19 cellular contexts compared by ENCODE assay signal in the genomic region with DNA sequence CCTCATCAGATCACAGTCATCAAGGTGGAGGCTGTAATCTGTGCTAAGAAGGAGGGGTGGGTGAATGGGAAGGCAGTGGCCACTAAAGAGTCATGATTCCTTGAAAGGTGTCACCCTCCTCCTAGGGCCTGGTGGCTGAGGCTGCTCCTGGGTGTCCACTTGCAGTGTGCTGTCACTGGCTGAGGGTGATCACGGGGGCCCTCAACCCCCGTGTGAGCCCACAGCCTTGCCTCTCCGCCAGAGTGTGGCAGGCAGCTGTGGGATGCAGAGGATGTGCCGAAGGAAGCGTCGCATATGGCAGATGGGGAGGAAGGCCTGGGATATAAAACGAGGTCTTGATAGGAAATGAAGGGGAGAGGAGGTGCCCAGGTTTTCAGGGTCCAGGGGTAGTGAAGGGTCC.
"Had no signal": no experiment of that assay in that cellular context is flagged by ENCODE, and none has a peak within 500 bp of the region (broad histone marks: within the 10 kb centered on the region; RNA-seq: fewer than 3 reads in every experiment).

No MANE protein-coding gene starts in this region.

- H3K36me3 Mint-ChIP-seq: memory B cell, natural killer cell, type B pancreatic cell had no signal

- H3K9me3 Mint-ChIP-seq: natural killer cell, type B pancreatic cell had no signal

- H3K4me3 ChIP-seq: adrenal gland, left ventricle myocardium inferior, prostate gland, smooth muscle cell had no signal

- H3K4me1 ChIP-seq: left ventricle myocardium inferior, prostate gland had no signal

- H3K27ac ChIP-seq: left ventricle myocardium inferior, prostate gland had no signal

- DNase-seq: activated CD4-positive, alpha-beta T cell treated with anti-CD3 and anti-CD28 coated beads, Interleukin-2, amount 50 U/mL, for 1 hour; activated naive CD4-positive, alpha-beta T cell treated with anti-CD3 and anti-CD28 coated beads, Interleukin-2, amount 50 U/mL, for 16 hours; adrenal gland; caudate nucleus; effector CD4-positive, alpha-beta T cell; foreskin fibroblast; hypothalamus; kidney; left ventricle myocardium inferior; natural killer cell; nucleus accumbens; right cardiac atrium; stimulated activated naive CD8-positive, alpha-beta T cell treated with anti-CD3 and anti-CD28 coated beads, Interleukin-15, amount 100 ng/mL, for 72 hours; T-helper 17 cell had no signal

- H3K9me3 ChIP-seq: adrenal gland, prostate gland had no signal

- H3K36me3 ChIP-seq: adrenal gland, left ventricle myocardium inferior, prostate gland had no signal

- ATAC-seq: T-helper 17 cell, WTC11 had no signal

- H3K27ac Mint-ChIP-seq: memory B cell, natural killer cell, T-helper 17 cell, type B pancreatic cell, WTC11 had no signal

- H3K27me3 ChIP-seq: adrenal gland had no signal
